Comparison of ENCODE assay signal across 1 cellular context in genomic region chr14:78029471-78030372, GRCh38.
TF ChIP-seq lines count a peak whose summit lies in the region.

No MANE protein-coding gene starts in this region.

TF ChIP-seq in HepG2, 621 proteins besides CTCF, POLR2A, EP300 and RAD21 (continued from another document):
- TF ChIP-seq, protein P1, sequence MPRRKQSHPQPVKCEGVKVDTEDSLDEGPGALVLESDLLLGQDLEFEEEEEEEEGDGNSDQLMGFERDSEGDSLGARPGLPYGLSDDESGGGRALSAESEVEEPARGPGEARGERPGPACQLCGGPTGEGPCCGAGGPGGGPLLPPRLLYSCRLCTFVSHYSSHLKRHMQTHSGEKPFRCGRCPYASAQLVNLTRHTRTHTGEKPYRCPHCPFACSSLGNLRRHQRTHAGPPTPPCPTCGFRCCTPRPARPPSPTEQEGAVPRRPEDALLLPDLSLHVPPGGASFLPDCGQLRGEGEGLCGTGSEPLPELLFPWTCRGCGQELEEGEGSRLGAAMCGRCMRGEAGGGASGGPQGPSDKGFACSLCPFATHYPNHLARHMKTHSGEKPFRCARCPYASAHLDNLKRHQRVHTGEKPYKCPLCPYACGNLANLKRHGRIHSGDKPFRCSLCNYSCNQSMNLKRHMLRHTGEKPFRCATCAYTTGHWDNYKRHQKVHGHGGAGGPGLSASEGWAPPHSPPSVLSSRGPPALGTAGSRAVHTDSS (CRISPR knock-in tag; conservative IDR thresholded peaks at IDR 0.05): no peak
- TF ChIP-seq ZNF646 (CRISPR knock-in tag; IDR thresholded peaks at IDR 0.05): no peak
- TF ChIP-seq HINFP (CRISPR knock-in tag; IDR thresholded peaks at IDR 0.05; ENCODE audit: low read depth): no peak
